Comparison of ENCODE assay signal across 29 cellular contexts in genomic region chr11:98495601-98496000, GRCh38.
"Had no signal": no experiment of that assay in that cellular context is flagged by ENCODE, and none has a peak within 500 bp of the region (broad histone marks: within the 10 kb centered on the region; RNA-seq: fewer than 3 reads in every experiment).

No MANE protein-coding gene starts in this region.

- H3K27me3 ChIP-seq: ascending aorta, body of pancreas, SJCRH30 had no signal

- H3K4me3 Mint-ChIP-seq: activated CD8-positive, alpha-beta memory T cell treated with anti-CD3 and anti-CD28 coated beads, Interleukin-2, amount 10 ng/mL, durations not matched to agents 7 days and 5 days; activated naive CD8-positive, alpha-beta T cell treated with anti-CD3 and anti-CD28 coated beads, Interleukin-2, amount 50 U/mL, for 24 hours; activated T-cell treated with anti-CD3 and anti-CD28 coated beads, Interleukin-2, amount 50 U/mL, for 24 hours; activated T-helper 1 cell treated with anti-CD3 and anti-CD28 coated beads, Interleukin-12 subunit alpha, Interleukin-12 subunit beta, Interleukin-2, Interleukin-4 antibody, amounts not matched to agents 30 ng/mL and 10 ng/mL and 1 ng/mL, durations not matched to agents 14 hours and 24 hours and 36 hours; T-helper 1 cell treated with Interleukin-12 subunit alpha and Interleukin-12 subunit beta and Interleukin-4 antibody, amounts not matched to agents 30 μg/mL and 1 μg/mL, for 36 hours had no signal

- H3K4me1 ChIP-seq: ascending aorta, body of pancreas, SJCRH30 had no signal

- ATAC-seq: activated CD8-positive, alpha-beta memory T cell treated with anti-CD3 and anti-CD28 coated beads, Interleukin-2, amount 10 ng/mL, durations not matched to agents 7 days and 5 days; activated naive CD4-positive, alpha-beta T cell treated with anti-CD3 and anti-CD28 coated beads, Interleukin-2, amount 50 U/mL, for 72 hours; activated naive CD8-positive, alpha-beta T cell treated with anti-CD3 and anti-CD28 coated beads, Interleukin-2, amount 50 U/mL, for 24 hours; body of pancreas; Panc1 had no signal

- H3K27ac Mint-ChIP-seq: activated CD8-positive, alpha-beta memory T cell treated with anti-CD3 and anti-CD28 coated beads, Interleukin-2, amount 10 ng/mL, durations not matched to agents 7 days and 5 days; activated naive CD4-positive, alpha-beta T cell treated with anti-CD3 and anti-CD28 coated beads, Interleukin-2, amount 50 U/mL, for 72 hours; activated naive CD8-positive, alpha-beta T cell treated with anti-CD3 and anti-CD28 coated beads, Interleukin-2, amount 50 U/mL, for 24 hours; activated T-cell treated with anti-CD3 and anti-CD28 coated beads, Interleukin-2, amount 50 U/mL, for 24 hours; activated T-helper 1 cell treated with anti-CD3 and anti-CD28 coated beads, Interleukin-12 subunit alpha, Interleukin-12 subunit beta, Interleukin-2, Interleukin-4 antibody, amounts not matched to agents 30 ng/mL and 10 ng/mL and 1 ng/mL, durations not matched to agents 14 hours and 24 hours and 36 hours; T-helper 1 cell treated with Interleukin-12 subunit alpha and Interleukin-12 subunit beta and Interleukin-4 antibody, amounts not matched to agents 30 μg/mL and 1 μg/mL, for 36 hours had no signal

- H3K9me3 Mint-ChIP-seq: activated T-cell treated with anti-CD3 and anti-CD28 coated beads, Interleukin-2, amount 50 U/mL, for 24 hours had no signal

- H3K27ac ChIP-seq: ascending aorta, body of pancreas, SJCRH30 had no signal

- H3K27me3 Mint-ChIP-seq: activated CD8-positive, alpha-beta memory T cell treated with anti-CD3 and anti-CD28 coated beads, Interleukin-2, amount 10 ng/mL, durations not matched to agents 7 days and 5 days; activated naive CD8-positive, alpha-beta T cell treated with anti-CD3 and anti-CD28 coated beads, Interleukin-2, amount 50 U/mL, for 24 hours; activated T-cell treated with anti-CD3 and anti-CD28 coated beads, Interleukin-2, amount 50 U/mL, for 24 hours had no signal

- FAIRE-seq: bronchial epithelial cell had no signal

- H3K4me3 ChIP-seq: ascending aorta, body of pancreas, SJCRH30 had no signal

- H3K9me3 ChIP-seq: ascending aorta, body of pancreas, SJCRH30 had no signal

- H3K36me3 Mint-ChIP-seq: activated CD8-positive, alpha-beta memory T cell treated with anti-CD3 and anti-CD28 coated beads, Interleukin-2, amount 10 ng/mL, durations not matched to agents 7 days and 5 days; activated naive CD4-positive, alpha-beta T cell treated with anti-CD3 and anti-CD28 coated beads, Interleukin-2, amount 50 U/mL, for 72 hours had no signal

- H3K36me3 ChIP-seq: ascending aorta, SJCRH30 had no signal

- DNase-seq: activated CD4-positive, alpha-beta T cell treated with anti-CD3 and anti-CD28 coated beads for 48 hours; activated CD4-positive, alpha-beta T cell treated with anti-CD3 and anti-CD28 coated beads, Interleukin-2, amount 50 U/mL, for 4 hours; activated CD4-positive, CD25-positive, alpha-beta regulatory T cell treated with anti-CD3 and anti-CD28 coated beads, Interleukin-2, amount 50 U/mL, for 72 hours; activated CD8-positive, alpha-beta memory T cell treated with anti-CD3 and anti-CD28 coated beads, Interleukin-2, amount 10 ng/mL, durations not matched to agents 7 days and 5 days; activated effector memory CD4-positive, alpha-beta T cell treated with Interleukin-2 at 50 U/mL for 16 hours; activated naive CD4-positive, alpha-beta T cell treated with Interleukin-2 at 50 U/mL for 16 hours; activated naive CD8-positive, alpha-beta T cell treated with anti-CD3 and anti-CD28 coated beads, Interleukin-2, amount 50 U/mL, for 24 hours; activated T-cell treated with anti-CD3 and anti-CD28 coated beads, Interleukin-2, amount 50 U/mL, for 24 hours; amniotic stem cell; body of pancreas; central memory CD4-positive, alpha-beta T cell; MM.1S; NCI-H1105; NCI-H1436; NCI-H187 treated with DMSO at 0.1 percent for 48 hours; NCI-H2081 treated with DMSO at 0.1 percent for 48 hours; NCI-H2171; NCI-H2227 treated with DMSO at 0.1 percent for 48 hours; NCI-H526; NCI-H774; Right ventricle myocardium superior; RPMI8226; SJCRH30 had no signal

- H3K4me1 Mint-ChIP-seq: activated CD8-positive, alpha-beta memory T cell treated with anti-CD3 and anti-CD28 coated beads, Interleukin-2, amount 10 ng/mL, durations not matched to agents 7 days and 5 days; activated naive CD8-positive, alpha-beta T cell treated with anti-CD3 and anti-CD28 coated beads, Interleukin-2, amount 50 U/mL, for 24 hours had no signal
